Comparison of ENCODE assay signal across 24 cellular contexts in the genomic region with DNA sequence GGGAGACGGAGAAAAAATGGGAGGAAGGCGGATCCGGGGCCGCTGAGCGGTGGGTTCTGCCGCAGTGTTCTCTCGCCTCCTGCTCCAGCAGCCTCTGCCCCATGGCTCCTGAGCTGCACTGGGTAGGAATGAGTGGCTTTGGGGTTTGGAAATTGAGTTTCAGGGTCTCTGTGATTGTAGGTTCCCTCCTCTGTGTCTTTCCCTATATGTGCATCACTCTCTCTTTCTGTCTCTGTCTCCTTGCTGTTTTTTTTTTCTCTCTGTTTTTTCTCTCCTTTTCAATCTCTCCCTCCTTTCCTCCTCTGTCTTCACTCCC. TPM values are rescaled to one million over a fixed set of nuclear protein-coding genes. Genes with fewer than 3 reads are reported as not detected.
A peak's percentile ranks its signal among the peaks of the same experiment; 100 is the strongest.
DNase-seq lines count a peak whose midpoint lies in the region; ATAC-seq and TF ChIP-seq lines count a peak whose summit lies in the region.
"Had no signal": no experiment of that assay in that cellular context is flagged by ENCODE, and none has a peak within 500 bp of the region (broad histone marks: within the 10 kb centered on the region; RNA-seq: fewer than 3 reads in every experiment).

No MANE protein-coding gene starts in this region.

- no peaks in the 10 kb centered on the region for H3K36me3 ChIP-seq in HUES64 (ENCODE audit: insufficient read depth, low read length)
- H3K36me3 ChIP-seq: transverse colon had no signal

- 2% methylated on average over 7 of the region's 7 CpGs for WGBS in HUES64

- TF ChIP-seq CTCF in endothelial cell (IDR thresholded peaks at IDR 0.05; ENCODE audit: unreplicated experiment), result no peak
- no peak for TF ChIP-seq CTCF in nephron progenitor cell (IDR thresholded peaks at IDR 0.05)
- no peak for TF ChIP-seq CTCF in type B pancreatic cell (conservative IDR thresholded peaks at IDR 0.05)

- no peaks in the 10 kb centered on the region for H3K9me3 ChIP-seq in HUES64 (ENCODE audit: insufficient read depth, low read depth, low read length)
- H3K9me3 ChIP-seq: transverse colon had no signal

- no peak for DNase-seq in endothelial cell (ENCODE audit: low spot score)
- DNase-seq in nephron progenitor cell, result no peak
- no peak for DNase-seq in type B pancreatic cell (ENCODE audit: extremely low spot score, unreplicated experiment)
- DNase-seq in D341Med (ENCODE audit: low spot score), result no peak
- DNase-seq: activated CD4-positive, alpha-beta T cell treated with anti-CD3 and anti-CD28 coated beads, Interleukin-2, amount 50 U/mL, for 4 hours; activated naive CD4-positive, alpha-beta T cell treated with anti-CD3 and anti-CD28 coated beads, Interleukin-2, amount 50 U/mL, for 16 hours; activated T-cell treated with anti-CD3 and anti-CD28 coated beads, Interleukin-2, amount 50 U/mL, for 1 hour; CD8-positive, alpha-beta T cell; cortex of kidney; DND-41; natural killer cell; NCI-H2081; NCI-H524 treated with DMSO at 0.1 percent for 48 hours; SHP77; T-cell; transverse colon had no signal

- peaks cover 11% of the 10 kb centered on the region for H3K9me3 Mint-ChIP-seq in endothelial cell (ENCODE audit: unreplicated experiment)
- H3K9me3 Mint-ChIP-seq in nephron progenitor cell, result no peaks in the 10 kb centered on the region
- H3K9me3 Mint-ChIP-seq in type B pancreatic cell, result no peaks in the 10 kb centered on the region

- peak overlapping the region; percentile 79 for H3K4me3 Mint-ChIP-seq in endothelial cell (ENCODE audit: unreplicated experiment)
- H3K4me3 Mint-ChIP-seq in nephron progenitor cell, result peak overlapping the region; percentile 90
- H3K4me3 Mint-ChIP-seq in type B pancreatic cell, result peak overlapping the region; percentile 96
- H3K4me3 Mint-ChIP-seq: CD8-positive, alpha-beta T cell; natural killer cell; stimulated activated memory B cell treated with anti-CD40 and anti-IgM and Interleukin-4, amounts not matched to agents 10 μg/mL and 1 μg/mL and 100 μg/mL, for 72 hours; T-cell had no signal

- peaks cover 5% of the 10 kb centered on the region for H3K4me1 ChIP-seq in HUES64 (ENCODE audit: insufficient read depth, low read length)

- peaks cover 24% of the 10 kb centered on the region for H3K27me3 Mint-ChIP-seq in endothelial cell (ENCODE audit: unreplicated experiment)
- H3K27me3 Mint-ChIP-seq in nephron progenitor cell (ENCODE audit: low read depth, poor library complexity), result peaks cover 91% of the 10 kb centered on the region
- H3K27me3 Mint-ChIP-seq in type B pancreatic cell, result peaks cover 65% of the 10 kb centered on the region

- H3K4me1 Mint-ChIP-seq in endothelial cell (ENCODE audit: unreplicated experiment) (peaks cover 2% of the 10 kb centered on the region), nephron progenitor cell (peaks cover 18% of the 10 kb centered on the region), type B pancreatic cell (ENCODE audit: unreplicated experiment) (peaks cover 22% of the 10 kb centered on the region)
- H3K4me1 Mint-ChIP-seq: natural killer cell, T-cell had no signal

- H3K27ac ChIP-seq in HUES64 (ENCODE audit: low read depth, low read length), result no peak overlapping the region
- H3K27ac ChIP-seq: transverse colon had no signal

- ATAC-seq in HG03139 (IDR thresholded peaks at IDR 0.05; ENCODE audit: unreplicated experiment) (no peak), GM21526 (IDR thresholded peaks at IDR 0.05; ENCODE audit: low FRiP score, unreplicated experiment) (no peak), HG03520 (IDR thresholded peaks at IDR 0.05; ENCODE audit: unreplicated experiment) (no peak)
- ATAC-seq: CD8-positive, alpha-beta T cell; K562; natural killer cell; stimulated activated memory B cell treated with anti-CD40 and anti-IgM and Interleukin-4, amounts not matched to agents 10 μg/mL and 1 μg/mL and 100 μg/mL, for 72 hours; T-cell had no signal

- H3K36me3 Mint-ChIP-seq in endothelial cell (ENCODE audit: low read depth, unreplicated experiment) (peaks cover 3% of the 10 kb centered on the region), nephron progenitor cell (ENCODE audit: low read depth) (no peaks in the 10 kb centered on the region), type B pancreatic cell (no peaks in the 10 kb centered on the region)
- H3K36me3 Mint-ChIP-seq: CD8-positive, alpha-beta T cell; natural killer cell; T-cell had no signal

- peaks cover 82% of the 10 kb centered on the region for H3K27me3 ChIP-seq in HUES64 (ENCODE audit: insufficient read depth, low read length)

- H3K4me3 ChIP-seq in HUES64 (ENCODE audit: low read length), result peak overlapping the region; percentile 72
- H3K4me3 ChIP-seq: K562 had no signal

- no peak overlapping the region for H3K9ac ChIP-seq in HUES64 (ENCODE audit: low read depth, low read length)

- H3K27ac Mint-ChIP-seq in endothelial cell (ENCODE audit: unreplicated experiment), result no peak overlapping the region
- H3K27ac Mint-ChIP-seq in nephron progenitor cell, result no peak overlapping the region
- H3K27ac Mint-ChIP-seq in type B pancreatic cell, result no peak overlapping the region
- H3K27ac Mint-ChIP-seq: CD8-positive, alpha-beta T cell; natural killer cell; stimulated activated memory B cell treated with anti-CD40 and anti-IgM and Interleukin-4, amounts not matched to agents 10 μg/mL and 1 μg/mL and 100 μg/mL, for 72 hours; T-cell had no signal

RNA-seq across cellular contexts. Expression of a gene that starts 1.9 kb away (rescaled TPM):
- polyA plus RNA-seq in HUES64 (2013, experiment 1 of 2), result 0.05 TPM
- 0.32 TPM for polyA plus RNA-seq in HUES64 (2013, experiment 2 of 2)
- total RNA-seq in endothelial cell (ENCODE audit: unreplicated experiment) (0.18 TPM), type B pancreatic cell (ENCODE audit: low replicate concordance) (9.9 and 10.8 TPM in 2 replicates)
- total RNA-seq: CD8-positive, alpha-beta T cell; K562; natural killer cell; OCI-LY7; renal cortical epithelial cell; T-cell had no signal
- polyA plus RNA-seq: K562 had no signal
